Comparison of ENCODE assay signal across 20 cellular contexts in the genomic region with DNA sequence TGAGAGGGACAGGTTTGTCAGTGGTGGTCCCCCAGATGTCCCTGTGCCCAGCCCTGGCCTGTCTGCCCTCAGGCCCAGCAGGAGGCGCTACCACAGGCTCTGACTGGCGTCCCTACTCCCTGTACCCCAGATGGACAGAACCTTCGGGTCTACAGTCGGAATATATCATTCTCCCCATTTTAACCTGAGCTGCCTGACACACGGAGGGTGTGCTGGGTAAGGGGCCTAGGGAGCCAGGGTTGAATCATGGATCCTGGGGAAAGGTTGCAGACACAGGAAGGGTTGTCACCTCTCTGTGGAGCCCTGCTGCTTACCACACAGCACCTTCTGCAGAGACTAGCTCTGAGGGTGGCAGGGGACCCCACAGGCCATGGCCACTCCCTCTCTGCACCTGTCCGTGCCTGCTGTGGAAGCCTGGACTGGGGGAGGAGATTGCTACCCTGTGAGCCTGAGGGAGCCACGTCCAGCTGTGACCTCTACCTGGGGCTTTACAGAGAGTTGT.
DNase-seq lines count a peak whose midpoint lies in the region; ATAC-seq and TF ChIP-seq lines count a peak whose summit lies in the region.
"Had no signal": no experiment of that assay in that cellular context is flagged by ENCODE, and none has a peak within 500 bp of the region (broad histone marks: within the 10 kb centered on the region; RNA-seq: fewer than 3 reads in every experiment).

No MANE protein-coding gene starts in this region.

- TF ChIP-seq POLR2A in GM19193 (IDR thresholded peaks at IDR 0.05; ENCODE audit: extremely low read depth, insufficient read depth, insufficient read length): peak; percentile 8

- H3K4me2 ChIP-seq in osteoblast (ENCODE audit: insufficient read depth, low read length): no peak overlapping the region
- H3K4me2 ChIP-seq: smooth muscle cell had no signal

- H3K27ac Mint-ChIP-seq in WTC11: no peak overlapping the region
- H3K27ac Mint-ChIP-seq: activated naive CD8-positive, alpha-beta T cell; stimulated activated naive B cell treated with anti-CD40 and anti-IgM and Interleukin-4, amounts not matched to agents 10 μg/mL and 1 μg/mL and 100 μg/mL, for 72 hours had no signal

- TF ChIP-seq CTCF in WTC11 (IDR thresholded peaks at IDR 0.05) (no peak), osteoblast (IDR thresholded peaks at IDR 0.05; ENCODE audit: extremely low read depth, low read depth, low read length) (no peak)

- H3K4me1 ChIP-seq in osteoblast (ENCODE audit: insufficient read depth, low read length): peaks cover 11% of the 10 kb centered on the region

- H3K27ac ChIP-seq in osteoblast (ENCODE audit: low read depth, low read length): no peak overlapping the region
- H3K27ac ChIP-seq: brain microvascular endothelial cell, heart right ventricle, VCaP had no signal

- CTCF ChIA-PET in WTC11 (lab: Charles Lee): interaction anchor here (0.6 to 3.7 kb wide), 8 partner anchors 9 to 758 kb away, joined by 3 to 38 read pairs (median 4); partner anchors contain the start of genes ARMC5 and ZNF267

- DNase-seq in activated CD8-positive, alpha-beta memory T cell treated with anti-CD3 and anti-CD28 coated beads, Interleukin-2, amount 50 U/mL, for 4 hours: peak; percentile 20
- DNase-seq in activated CD8-positive, alpha-beta memory T cell treated with anti-CD3 and anti-CD28 coated beads, Interleukin-2, amount 50 U/mL, for 48 hours: no peak
- DNase-seq in WTC11 (ENCODE audit: low spot score) (peak; percentile 30), osteoblast (ENCODE audit: insufficient read length, low spot score, missing footprints) (peak; percentile 6), NCI-H524 (lab: John Stamatoyannopoulos, UW) (no peak), NCI-H446 (lab: John Stamatoyannopoulos, UW) (no peak)
- DNase-seq: brain microvascular endothelial cell; GF-D8; heart right ventricle; kidney glomerular epithelial cell; NCI-H187 treated with DMSO at 0.1 percent for 48 hours; NCI-H524 treated with DMSO at 0.1 percent for 48 hours; stimulated activated naive B cell treated with anti-CD40 and anti-IgM and Interleukin-4, amounts not matched to agents 10 μg/mL and 1 μg/mL and 100 μg/mL, for 72 hours; trophoblast cell had no signal

- POLR2A ChIA-PET in WTC11 (lab: Charles Lee): no interaction called here

- H3K27me3 ChIP-seq in osteoblast (ENCODE audit: insufficient read depth, low read length): no peaks in the 10 kb centered on the region
- H3K27me3 ChIP-seq: brain microvascular endothelial cell, heart right ventricle had no signal

- no peaks in the 10 kb centered on the region for H3K9me3 Mint-ChIP-seq in WTC11

- H3K9me3 ChIP-seq in osteoblast (ENCODE audit: low read depth, low read length): no peaks in the 10 kb centered on the region
- H3K9me3 ChIP-seq: heart right ventricle, mucosa of descending colon had no signal

- H4K20me1 ChIP-seq in osteoblast (ENCODE audit: insufficient read depth, low read length): peaks cover 20% of the 10 kb centered on the region

- peaks cover 10% of the 10 kb centered on the region for H3K36me3 ChIP-seq in osteoblast (ENCODE audit: insufficient read depth, low read length)
- H3K36me3 ChIP-seq: brain microvascular endothelial cell had no signal

- H2AFZ ChIP-seq in osteoblast (ENCODE audit: low read length): no peak overlapping the region

- H3K36me3 Mint-ChIP-seq in WTC11: peaks cover 35% of the 10 kb centered on the region

- no peaks in the 10 kb centered on the region for H3K27me3 Mint-ChIP-seq in WTC11 (ENCODE audit: low read depth)
- H3K27me3 Mint-ChIP-seq: activated naive CD8-positive, alpha-beta T cell; stimulated activated naive B cell treated with anti-CD40 and anti-IgM and Interleukin-4, amounts not matched to agents 10 μg/mL and 1 μg/mL and 100 μg/mL, for 72 hours had no signal

- no peak overlapping the region for H3K4me3 ChIP-seq in osteoblast (ENCODE audit: insufficient read depth, low read length)
- H3K4me3 ChIP-seq: heart right ventricle, mucosa of descending colon, smooth muscle cell had no signal

- no peak for ATAC-seq in WTC11
- ATAC-seq in HG02623 (IDR thresholded peaks at IDR 0.05; ENCODE audit: unreplicated experiment): no peak
- ATAC-seq: heart right ventricle; mucosa of descending colon; stimulated activated naive B cell treated with anti-CD40 and anti-IgM and Interleukin-4, amounts not matched to agents 10 μg/mL and 1 μg/mL and 100 μg/mL, for 72 hours had no signal

- H3K4me3 Mint-ChIP-seq in WTC11: no peak overlapping the region

- H3K4me1 Mint-ChIP-seq in WTC11: peaks cover 32% of the 10 kb centered on the region

- H3K79me2 ChIP-seq in osteoblast (ENCODE audit: insufficient read depth, low read length): peaks cover 33% of the 10 kb centered on the region

TF ChIP-seq in WTC11, 78 proteins besides CTCF, POLR2A, EP300 and RAD21 (continues in another document):
- TF ChIP-seq, protein P1, sequence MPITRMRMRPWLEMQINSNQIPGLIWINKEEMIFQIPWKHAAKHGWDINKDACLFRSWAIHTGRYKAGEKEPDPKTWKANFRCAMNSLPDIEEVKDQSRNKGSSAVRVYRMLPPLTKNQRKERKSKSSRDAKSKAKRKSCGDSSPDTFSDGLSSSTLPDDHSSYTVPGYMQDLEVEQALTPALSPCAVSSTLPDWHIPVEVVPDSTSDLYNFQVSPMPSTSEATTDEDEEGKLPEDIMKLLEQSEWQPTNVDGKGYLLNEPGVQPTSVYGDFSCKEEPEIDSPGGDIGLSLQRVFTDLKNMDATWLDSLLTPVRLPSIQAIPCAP (CRISPR knock-in tag; IDR thresholded peaks at IDR 0.05): no peak
- TF ChIP-seq USF2 (CRISPR knock-in tag; IDR thresholded peaks at IDR 0.05) (no peak), AR (CRISPR knock-in tag; IDR thresholded peaks at IDR 0.05) (no peak), FOXP1 (CRISPR knock-in tag; IDR thresholded peaks at IDR 0.05; ENCODE audit: borderline replicate concordance) (no peak), KAT7 (CRISPR knock-in tag; IDR thresholded peaks at IDR 0.05; ENCODE audit: borderline replicate concordance) (no peak)
- TF ChIP-seq, protein P2, sequence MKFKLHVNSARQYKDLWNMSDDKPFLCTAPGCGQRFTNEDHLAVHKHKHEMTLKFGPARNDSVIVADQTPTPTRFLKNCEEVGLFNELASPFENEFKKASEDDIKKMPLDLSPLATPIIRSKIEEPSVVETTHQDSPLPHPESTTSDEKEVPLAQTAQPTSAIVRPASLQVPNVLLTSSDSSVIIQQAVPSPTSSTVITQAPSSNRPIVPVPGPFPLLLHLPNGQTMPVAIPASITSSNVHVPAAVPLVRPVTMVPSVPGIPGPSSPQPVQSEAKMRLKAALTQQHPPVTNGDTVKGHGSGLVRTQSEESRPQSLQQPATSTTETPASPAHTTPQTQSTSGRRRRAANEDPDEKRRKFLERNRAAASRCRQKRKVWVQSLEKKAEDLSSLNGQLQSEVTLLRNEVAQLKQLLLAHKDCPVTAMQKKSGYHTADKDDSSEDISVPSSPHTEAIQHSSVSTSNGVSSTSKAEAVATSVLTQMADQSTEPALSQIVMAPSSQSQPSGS (CRISPR knock-in tag; IDR thresholded peaks at IDR 0.05; ENCODE audit: borderline replicate concordance, low read depth): no peak

Comparison
In these comparisons a context has a peak if more than half of its experiments do, and no peak if none do; other contexts are left out.
1. DNase-seq: peak in activated CD8-positive, alpha-beta memory T cell treated with anti-CD3 and anti-CD28 coated beads, Interleukin-2, amount 50 U/mL, for 4 hours (single experiment), WTC11 (single experiment) and osteoblast (single experiment); none in activated CD8-positive, alpha-beta memory T cell treated with anti-CD3 and anti-CD28 coated beads, Interleukin-2, amount 50 U/mL, for 48 hours (single experiment), NCI-H524 (0 of 2) and NCI-H446 (0 of 2).